In genomic region chr12:16189849-16190248, GRCh38 we compare ENCODE assay signal across 1 cellular context.
TF ChIP-seq lines count a peak whose summit lies in the region.

No MANE protein-coding gene starts in this region.

TF ChIP-seq in SK-N-SH, 30 proteins besides CTCF, POLR2A, EP300 and RAD21 (continued from another document):
- TF ChIP-seq NRF1 (IDR thresholded peaks at IDR 0.05; ENCODE audit: low read depth, low read length), result no peak
